16 cellular contexts compared by ENCODE assay signal in the genomic region with DNA sequence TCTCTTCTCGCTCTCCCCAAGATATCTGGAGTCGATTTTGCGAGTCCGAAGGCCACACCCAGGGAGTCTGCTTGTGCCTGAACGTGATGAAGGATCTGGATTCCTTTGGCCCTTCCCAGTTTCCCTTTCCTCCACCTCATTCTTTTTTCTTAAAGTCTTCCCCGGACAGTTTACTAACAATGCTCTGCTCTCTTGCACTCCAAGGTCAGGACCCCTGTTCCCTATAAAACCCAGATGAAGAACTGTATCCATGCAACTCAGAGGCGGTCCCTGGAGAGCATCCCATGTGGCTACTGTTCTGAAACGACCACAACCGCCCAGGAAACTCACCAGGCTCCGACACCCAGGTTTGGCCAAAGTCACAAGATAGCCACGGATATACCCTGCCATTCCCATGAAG.
DNase-seq lines count a peak whose midpoint lies in the region; ATAC-seq, FAIRE-seq and TF ChIP-seq lines count a peak whose summit lies in the region.
"Had no signal": no experiment of that assay in that cellular context is flagged by ENCODE, and none has a peak within 500 bp of the region (broad histone marks: within the 10 kb centered on the region; RNA-seq: fewer than 3 reads in every experiment).

No MANE protein-coding gene starts in this region.

- peak overlapping the region; percentile 40; the same call in 1 of the 2 replicates for H3K4me3 ChIP-seq in SK-N-MC
- H3K4me3 ChIP-seq in fibroblast of villous mesenchyme (ENCODE audit: low read depth, low read length): no peak overlapping the region
- H3K4me3 ChIP-seq in upper lobe of right lung: no peak overlapping the region
- H3K4me3 ChIP-seq in breast epithelium: peak overlapping the region in 1 of 3 donors; percentile 41

- H3K36me3 ChIP-seq in SK-N-MC (ENCODE audit: insufficient read depth, low read length) (no peaks in the 10 kb centered on the region), upper lobe of right lung (no peaks in the 10 kb centered on the region), breast epithelium (no peaks in the 10 kb centered on the region)

- ATAC-seq in upper lobe of right lung: no peak
- ATAC-seq: activated CD8-positive, alpha-beta memory T cell treated with anti-CD3 and anti-CD28 coated beads, Interleukin-2, amount 10 ng/mL, durations not matched to agents 7 days and 5 days; HCT116 had no signal

- no peak for TF ChIP-seq POLR2A in breast epithelium (IDR thresholded peaks at IDR 0.05)

- no peaks in the 10 kb centered on the region for H3K27me3 Mint-ChIP-seq in neural crest cell (ENCODE audit: low read depth)
- H3K27me3 Mint-ChIP-seq: activated CD8-positive, alpha-beta memory T cell treated with anti-CD3 and anti-CD28 coated beads, Interleukin-2, amount 10 ng/mL, durations not matched to agents 7 days and 5 days had no signal

- no peaks in the 10 kb centered on the region for H3K36me3 Mint-ChIP-seq in neural crest cell (ENCODE audit: low read depth)
- H3K36me3 Mint-ChIP-seq: activated CD8-positive, alpha-beta memory T cell treated with anti-CD3 and anti-CD28 coated beads, Interleukin-2, amount 10 ng/mL, durations not matched to agents 7 days and 5 days had no signal

- FAIRE-seq in GM19239 (lab: Jason Lieb, UNC): no peak

- no peaks in the 10 kb centered on the region for H3K9me3 Mint-ChIP-seq in neural crest cell

- peaks cover 59% of the 10 kb centered on the region for H3K4me1 Mint-ChIP-seq in neural crest cell
- H3K4me1 Mint-ChIP-seq: activated CD8-positive, alpha-beta memory T cell treated with anti-CD3 and anti-CD28 coated beads, Interleukin-2, amount 10 ng/mL, durations not matched to agents 7 days and 5 days had no signal

- no peaks in the 10 kb centered on the region for H3K9me3 ChIP-seq in SK-N-MC (ENCODE audit: low read depth, low read length)
- no peaks in the 10 kb centered on the region for H3K9me3 ChIP-seq in upper lobe of right lung
- H3K9me3 ChIP-seq in breast epithelium: no peaks in the 10 kb centered on the region

- peaks cover 19% of the 10 kb centered on the region for H3K4me1 ChIP-seq in upper lobe of right lung
- peaks cover 0 to 3% of the 10 kb centered on the region in 2 donors for H3K4me1 ChIP-seq in breast epithelium

- DNase-seq in SK-N-MC (ENCODE audit: low read depth, low spot score) (no peak), fibroblast of villous mesenchyme (ENCODE audit: low read depth) (peak; percentile 64), neural crest cell (ENCODE audit: low read depth, low spot score) (no peak), upper lobe of right lung (no peak), GM19239 (ENCODE audit: insufficient read length, low spot score) (no peak), breast epithelium (ENCODE audit: low spot score in 2 of 2) (no peak)
- no peak for DNase-seq in stimulated activated CD4-positive, alpha-beta T cell treated with anti-CD3 and anti-CD28 coated beads, Interleukin-15, amount 100 ng/mL, for 24 hours
- DNase-seq: activated CD8-positive, alpha-beta memory T cell treated with anti-CD3 and anti-CD28 coated beads, Interleukin-2, amount 10 ng/mL, durations not matched to agents 7 days and 5 days; activated naive CD4-positive, alpha-beta T cell treated with anti-CD3 and anti-CD28 coated beads for 36 hours; central memory CD4-positive, alpha-beta T cell; erythroblast; MM.1S; NCI-H2107; NK-92 treated with Interleukin-12 subunit alpha and Interleukin-12 subunit beta, amount 100 ng/mL, for 24 hours; stimulated activated CD4-positive, alpha-beta T cell treated with anti-CD3 and anti-CD28 coated beads, Interleukin-1b, Interleukin-23, amount 100 ng/mL, for 48 hours had no signal

- intact Hi-C loops in upper lobe of right lung (cut with DNase I) (loop anchor here (10.0 kb wide), 1 partner anchor 109 kb away; no protein-coding TSS in a partner anchor), breast epithelium (cut with DNase I; ENCODE audit: low total_unique reads) (no loop called here)

- TF ChIP-seq CTCF in fibroblast of villous mesenchyme (IDR thresholded peaks at IDR 0.05; ENCODE audit: insufficient read depth, low read depth, low read length): no peak
- no peak for TF ChIP-seq CTCF in neural crest cell (conservative IDR thresholded peaks at IDR 0.05)
- TF ChIP-seq CTCF in upper lobe of right lung (IDR thresholded peaks at IDR 0.05): no peak
- no peak for TF ChIP-seq CTCF in breast epithelium (IDR thresholded peaks at IDR 0.05)

- H3K27me3 ChIP-seq in upper lobe of right lung (no peaks in the 10 kb centered on the region), breast epithelium (no peaks in the 10 kb centered on the region)

- H3K27ac ChIP-seq in SK-N-MC (peak overlapping the region; percentile 84; the same call in 1 of the 2 replicates), upper lobe of right lung (peak overlapping the region; percentile 58), breast epithelium (peak overlapping the region in 1 of 2 donors; percentile 75)

- H3K27ac Mint-ChIP-seq in neural crest cell (ENCODE audit: unreplicated experiment): peak overlapping the region; percentile 84
- H3K27ac Mint-ChIP-seq: activated CD8-positive, alpha-beta memory T cell treated with anti-CD3 and anti-CD28 coated beads, Interleukin-2, amount 10 ng/mL, durations not matched to agents 7 days and 5 days; activated naive CD4-positive, alpha-beta T cell treated with anti-CD3 and anti-CD28 coated beads for 36 hours had no signal

- no peak overlapping the region for H3K9ac ChIP-seq in SK-N-MC (ENCODE audit: insufficient read length)

- peak overlapping the region; percentile 66 for H3K4me3 Mint-ChIP-seq in neural crest cell
- H3K4me3 Mint-ChIP-seq: activated CD8-positive, alpha-beta memory T cell treated with anti-CD3 and anti-CD28 coated beads, Interleukin-2, amount 10 ng/mL, durations not matched to agents 7 days and 5 days; activated naive CD4-positive, alpha-beta T cell treated with anti-CD3 and anti-CD28 coated beads for 36 hours had no signal
